In genomic region chr2:23386422-23387220, GRCh38 we compare ENCODE assay signal across 8 cellular contexts. TPM values are rescaled to one million over a fixed set of nuclear protein-coding genes. Genes with fewer than 3 reads are reported as not detected.
DNase-seq lines count a peak whose midpoint lies in the region; ATAC-seq and TF ChIP-seq lines count a peak whose summit lies in the region.

No MANE protein-coding gene starts in this region.

- H3K9me3 ChIP-seq in DND-41 (ENCODE audit: insufficient read depth, low read length, severe bottlenecking): no peaks in the 10 kb centered on the region
- no peaks in the 10 kb centered on the region for H3K9me3 ChIP-seq in heart left ventricle

- no peaks in the 10 kb centered on the region for H4K20me1 ChIP-seq in DND-41 (ENCODE audit: insufficient read depth, low read length)

- H3K4me1 Mint-ChIP-seq in activated T-helper 17 cell treated with anti-CD3 and anti-CD28 coated beads, Interleukin-2, amount 50 U/mL, for 72 hours: peaks cover 13% of the 10 kb centered on the region
- peaks cover 9% of the 10 kb centered on the region for H3K4me1 Mint-ChIP-seq in progenitor cell of endocrine pancreas (ENCODE audit: low read depth)

- no peak for TF ChIP-seq CTCF in DND-41 (IDR thresholded peaks at IDR 0.05; ENCODE audit: borderline replicate concordance, extremely low read depth, low read length, poor library complexity, severe bottlenecking)
- no peak for TF ChIP-seq CTCF in heart left ventricle (IDR thresholded peaks at IDR 0.05)
- no peak for TF ChIP-seq CTCF in progenitor cell of endocrine pancreas (IDR thresholded peaks at IDR 0.05; ENCODE audit: unreplicated experiment)

- H3K36me3 Mint-ChIP-seq in activated T-helper 17 cell treated with anti-CD3 and anti-CD28 coated beads, Interleukin-2, amount 50 U/mL, for 72 hours (ENCODE audit: low read depth): peaks cover 6% of the 10 kb centered on the region
- no peaks in the 10 kb centered on the region for H3K36me3 Mint-ChIP-seq in progenitor cell of endocrine pancreas (ENCODE audit: insufficient read depth)

- H3K9ac ChIP-seq in DND-41 (ENCODE audit: low read depth, low read length): no peak overlapping the region

- no peak overlapping the region for H3K4me3 ChIP-seq in DND-41 (ENCODE audit: low read depth in 1 of 2, low read length in 2 of 2)
- peak overlapping the region; percentile 48 to 80 (median 60) for H3K4me3 ChIP-seq in heart left ventricle

- H3K27ac ChIP-seq in DND-41 (ENCODE audit: low read length): no peak overlapping the region
- H3K27ac ChIP-seq in heart left ventricle: peak overlapping the region in 3 of 12 donors; percentile 13 to 92 (median 66)

- no peak overlapping the region for H3K27ac Mint-ChIP-seq in activated T-helper 17 cell treated with anti-CD3 and anti-CD28 coated beads, Interleukin-2, amount 50 U/mL, for 72 hours
- H3K27ac Mint-ChIP-seq in progenitor cell of endocrine pancreas: peak overlapping the region; percentile 69

- intact Hi-C loops in heart left ventricle (cut with DNase I): loop anchor here in 1 of 10 donors (10.0 kb wide), 1 partner anchor 368 kb away; no protein-coding TSS in a partner anchor

- DNase-seq in DND-41 (no peak), HuH-7 (ENCODE audit: low spot score) (peak; percentile 54), heart left ventricle (peak in 2 of 5 donors; percentile 22 to 27), progenitor cell of endocrine pancreas (ENCODE audit: low spot score, unreplicated experiment) (peak; percentile 15), GM19240 (ENCODE audit: insufficient read length, low spot score) (no peak)

- H3K9me3 Mint-ChIP-seq in activated T-helper 17 cell treated with anti-CD3 and anti-CD28 coated beads, Interleukin-2, amount 50 U/mL, for 72 hours: no peaks in the 10 kb centered on the region
- H3K9me3 Mint-ChIP-seq in progenitor cell of endocrine pancreas (ENCODE audit: low read depth): no peaks in the 10 kb centered on the region

- WGBS in heart left ventricle, 4 donors: 1% methylated on average over 57 to 86 of the region's 86 CpGs

- H3K27me3 Mint-ChIP-seq in activated T-helper 17 cell treated with anti-CD3 and anti-CD28 coated beads, Interleukin-2, amount 50 U/mL, for 72 hours: peaks cover 69% of the 10 kb centered on the region
- peaks cover 77% of the 10 kb centered on the region for H3K27me3 Mint-ChIP-seq in progenitor cell of endocrine pancreas

- peak overlapping the region; percentile 75 for H3K4me3 Mint-ChIP-seq in activated T-helper 17 cell treated with anti-CD3 and anti-CD28 coated beads, Interleukin-2, amount 50 U/mL, for 72 hours
- peak overlapping the region; percentile 81 for H3K4me3 Mint-ChIP-seq in progenitor cell of endocrine pancreas (ENCODE audit: low read depth)

- H2AFZ ChIP-seq in DND-41 (ENCODE audit: low read depth, low read length): no peak overlapping the region

- H3K27me3 ChIP-seq in DND-41 (ENCODE audit: insufficient read depth, low read length, poor library complexity): no peaks in the 10 kb centered on the region
- peaks cover 4 to 71% (median 28%) of the 10 kb centered on the region in 9 donors for H3K27me3 ChIP-seq in heart left ventricle

- H3K4me2 ChIP-seq in DND-41 (ENCODE audit: insufficient read depth, low read length): peak overlapping the region; percentile 33; the same call in 1 of the 2 replicates

- no peaks in the 10 kb centered on the region for H3K79me2 ChIP-seq in DND-41 (ENCODE audit: insufficient read depth, low read length)

- no peaks in the 10 kb centered on the region for H3K36me3 ChIP-seq in DND-41 (ENCODE audit: insufficient read depth, low read length)
- no peaks in the 10 kb centered on the region for H3K36me3 ChIP-seq in heart left ventricle

- no peak for ATAC-seq in DND-41 (ENCODE audit: insufficient read depth, low read depth)
- ATAC-seq in activated T-helper 17 cell treated with anti-CD3 and anti-CD28 coated beads, Interleukin-2, amount 50 U/mL, for 72 hours (replicated peaks): peak; percentile 14
- ATAC-seq in heart left ventricle: peak in 3 of 4 donors; percentile 6 to 10 (median 8)
- no peak for ATAC-seq in GM19455 (IDR thresholded peaks at IDR 0.05; ENCODE audit: unreplicated experiment)
- no peak for ATAC-seq in HG02678 (IDR thresholded peaks at IDR 0.05; ENCODE audit: unreplicated experiment)

- peaks cover 25% of the 10 kb centered on the region for H3K4me1 ChIP-seq in DND-41 (ENCODE audit: insufficient read depth, low read length)
- H3K4me1 ChIP-seq in heart left ventricle: peaks cover 0 to 28% (median 7%) of the 10 kb centered on the region in 12 donors

- no peak for TF ChIP-seq POLR2A in heart left ventricle (IDR thresholded peaks at IDR 0.05)

RNA-seq across cellular contexts. Expression of gene KLHL29, which starts 1.6 kb away (rescaled TPM):
- under 1 TPM; 0.26 to 0.56 TPM for total RNA-seq in activated T-helper 17 cell treated with anti-CD3 and anti-CD28 coated beads, Interleukin-2, amount 50 U/mL, for 72 hours
- 1 to 10 TPM in 6 of 9 donors, under 1 TPM in 3; 0.74 to 2.7 (median 1.1) TPM for total RNA-seq in heart left ventricle
- polyA plus RNA-seq in heart left ventricle: 1 to 10 TPM; 1.1 to 1.4 TPM
- total RNA-seq in progenitor cell of endocrine pancreas: 4.4 and 5.5 TPM in 2 replicates

Comparison
In these comparisons a context has a peak if more than half of its experiments do, and no peak if none do; other contexts are left out.
1. ATAC-seq: peak in activated T-helper 17 cell treated with anti-CD3 and anti-CD28 coated beads, Interleukin-2, amount 50 U/mL, for 72 hours (single experiment) and heart left ventricle (3 of 4); none in DND-41 (single experiment), GM19455 (single experiment) and HG02678 (single experiment).
2. DNase-seq: peak in HuH-7 (single experiment) and progenitor cell of endocrine pancreas (single experiment); none in DND-41 (single experiment) and GM19240 (single experiment).
3. H3K4me3 ChIP-seq: peak in heart left ventricle (12 of 12); none in DND-41 (0 of 2).